ENCODE assay signal across 22 cellular contexts in genomic region chr10:130466271-130466997, GRCh38.
"Had no signal": no experiment of that assay in that cellular context is flagged by ENCODE, and none has a peak within 500 bp of the region (broad histone marks: within the 10 kb centered on the region; RNA-seq: fewer than 3 reads in every experiment).

No MANE protein-coding gene starts in this region.

- H3K4me1 Mint-ChIP-seq: immature natural killer cell; naive B cell; nephron; stimulated activated naive B cell treated with anti-CD40 and anti-IgM and Interleukin-4, amounts not matched to agents 10 μg/mL and 1 μg/mL and 100 μg/mL, for 72 hours; stimulated activated naive CD8-positive, alpha-beta T cell treated with anti-CD3 and anti-CD28 coated beads, Interleukin-15, amount 100 ng/mL, for 72 hours had no signal

- H3K27ac Mint-ChIP-seq: immature natural killer cell; nephron; stimulated activated naive B cell treated with anti-CD40 and anti-IgM and Interleukin-4, amounts not matched to agents 10 μg/mL and 1 μg/mL and 100 μg/mL, for 72 hours; stimulated activated naive CD8-positive, alpha-beta T cell treated with anti-CD3 and anti-CD28 coated beads, Interleukin-15, amount 100 ng/mL, for 72 hours had no signal

- H3K27me3 Mint-ChIP-seq: stimulated activated naive B cell treated with anti-CD40 and anti-IgM and Interleukin-4, amounts not matched to agents 10 μg/mL and 1 μg/mL and 100 μg/mL, for 72 hours had no signal

- H3K4me3 ChIP-seq: gastrocnemius medialis, lung, psoas muscle, sigmoid colon, skin epidermis, testis, tibial nerve had no signal

- FAIRE-seq: endometrium, keratinocyte had no signal

- H3K36me3 ChIP-seq: gastrocnemius medialis, sigmoid colon, tibial nerve had no signal

- H3K4me1 ChIP-seq: gastrocnemius medialis, psoas muscle, sigmoid colon, testis, tibial nerve had no signal

- ATAC-seq: esophagus mucosa; gastrocnemius medialis; left ventricle myocardium superior; psoas muscle; stimulated activated naive B cell treated with anti-CD40 and anti-IgM and Interleukin-4, amounts not matched to agents 10 μg/mL and 1 μg/mL and 100 μg/mL, for 72 hours; stimulated activated naive CD8-positive, alpha-beta T cell treated with anti-CD3 and anti-CD28 coated beads, Interleukin-15, amount 100 ng/mL, for 72 hours had no signal

- H3K36me3 Mint-ChIP-seq: immature natural killer cell; stimulated activated naive B cell treated with anti-CD40 and anti-IgM and Interleukin-4, amounts not matched to agents 10 μg/mL and 1 μg/mL and 100 μg/mL, for 72 hours had no signal

- H3K27me3 ChIP-seq: gastrocnemius medialis, sigmoid colon, testis, tibial nerve had no signal

- H3K9me3 Mint-ChIP-seq: immature natural killer cell had no signal

- H3K27ac ChIP-seq: gastrocnemius medialis, psoas muscle, sigmoid colon, skin epidermis, testis, tibial nerve had no signal

- H3K4me3 Mint-ChIP-seq: immature natural killer cell; naive B cell; nephron; stimulated activated naive B cell treated with anti-CD40 and anti-IgM and Interleukin-4, amounts not matched to agents 10 μg/mL and 1 μg/mL and 100 μg/mL, for 72 hours; stimulated activated naive CD8-positive, alpha-beta T cell treated with anti-CD3 and anti-CD28 coated beads, Interleukin-15, amount 100 ng/mL, for 72 hours had no signal

- DNase-seq: cortex of kidney; effector memory CD4-positive, alpha-beta T cell; gastrocnemius medialis; glutamatergic neuron; immature natural killer cell; left ventricle myocardium superior; mesenchymal stem cell; naive B cell; psoas muscle; stimulated activated CD4-positive, alpha-beta T cell treated with anti-CD3 and anti-CD28 coated beads, Interleukin-2, amount 100 ng/mL, for 24 hours; stimulated activated CD4-positive, alpha-beta T cell treated with anti-CD3 and anti-CD28 coated beads, Interleukin-4, amount 100 ng/mL, for 4 hours; stimulated activated naive B cell treated with anti-CD40 and anti-IgM and Interleukin-4, amounts not matched to agents 10 μg/mL and 1 μg/mL and 100 μg/mL, for 72 hours; stimulated activated naive CD8-positive, alpha-beta T cell treated with anti-CD3 and anti-CD28 coated beads, Interleukin-15, amount 100 ng/mL, for 72 hours; testis had no signal

- H3K9me3 ChIP-seq: gastrocnemius medialis, psoas muscle, sigmoid colon, testis had no signal
